1 cellular context compared by ENCODE assay signal in genomic region chr22:21451545-21452520, GRCh38.
A peak's percentile ranks its signal among the peaks of the same experiment; 100 is the strongest.
TF ChIP-seq lines count a peak whose summit lies in the region.

No MANE protein-coding gene starts in this region.

TF ChIP-seq in K562, 482 proteins besides CTCF, POLR2A, EP300 and RAD21 (continued from another document and continues in another):
- TF ChIP-seq MECOM (CRISPR knock-in tag; IDR thresholded peaks at IDR 0.05), result 0 out of 2 replicates have a peak, but pooled peaks have one; percentile 22
- TF ChIP-seq NFE2L1 (tag; IDR thresholded peaks at IDR 0.05; ENCODE audit: borderline replicate concordance, low read depth), result no peak
- no peak for TF ChIP-seq ZC3H11A (IDR thresholded peaks at IDR 0.05; ENCODE audit: low read depth, low read length)
- no peak for TF ChIP-seq EP400 (IDR thresholded peaks at IDR 0.05)
- TF ChIP-seq MAFK (IDR thresholded peaks at IDR 0.05; ENCODE audit: low read length), result no peak
- peak in 1 of 2 experiments; percentile 14; a peak in 2 of 3 replicates for TF ChIP-seq CBX3 (IDR thresholded peaks at IDR 0.05; ENCODE audit: borderline replicate concordance in 1 of 2, low read length in 2 of 2)
- TF ChIP-seq HIVEP1 (CRISPR knock-in tag; IDR thresholded peaks at IDR 0.05), result no peak
- peak; percentile 52; the same call in 1 of the 2 replicates for TF ChIP-seq HMGXB4 (CRISPR knock-in tag; IDR thresholded peaks at IDR 0.05)
- TF ChIP-seq STAG1 (CRISPR knock-in tag; IDR thresholded peaks at IDR 0.05; ENCODE audit: borderline replicate concordance), result no peak
- TF ChIP-seq CBX8 (IDR thresholded peaks at IDR 0.05; ENCODE audit: borderline replicate concordance, extremely low read depth, low read depth, low read length, poor library complexity, severe bottlenecking), result no peak
- no peak for TF ChIP-seq HBP1 (CRISPR knock-in tag; IDR thresholded peaks at IDR 0.05)
- TF ChIP-seq PHF20 (IDR thresholded peaks at IDR 0.05; ENCODE audit: partially characterized antibody), result no peak
- TF ChIP-seq SREBF1 (IDR thresholded peaks at IDR 0.05; ENCODE audit: borderline replicate concordance, low read depth, low read length), result no peak
- TF ChIP-seq HEY1 (CRISPR knock-in tag; IDR thresholded peaks at IDR 0.05; ENCODE audit: borderline replicate concordance), result no peak
- no peak for TF ChIP-seq ZNF780A (CRISPR knock-in tag; IDR thresholded peaks at IDR 0.05)
- TF ChIP-seq TAF7 (tag; IDR thresholded peaks at IDR 0.05), result no peak
- TF ChIP-seq XRCC3 (IDR thresholded peaks at IDR 0.05), result no peak
- no peak for TF ChIP-seq ZBTB2 (IDR thresholded peaks at IDR 0.05)
- TF ChIP-seq NCOA2 (IDR thresholded peaks at IDR 0.05; ENCODE audit: partially characterized antibody in 2 of 2), result no peak
- no peak for TF ChIP-seq KHSRP (IDR thresholded peaks at IDR 0.05)
- no peak for TF ChIP-seq ZNF740 (CRISPR knock-in tag; IDR thresholded peaks at IDR 0.05)
- TF ChIP-seq ZNF740 (tag; IDR thresholded peaks at IDR 0.05), result no peak
- no peak for TF ChIP-seq TAL1 (IDR thresholded peaks at IDR 0.05)
- no peak for TF ChIP-seq MTF1 (CRISPR knock-in tag; IDR thresholded peaks at IDR 0.05; ENCODE audit: borderline replicate concordance)
- TF ChIP-seq RBM14 (IDR thresholded peaks at IDR 0.05; ENCODE audit: borderline replicate concordance, insufficient read depth, low read depth, low read length), result no peak
- no peak for TF ChIP-seq ZBTB11 (CRISPR knock-in tag; IDR thresholded peaks at IDR 0.05)
- no peak for TF ChIP-seq TRIM24 (IDR thresholded peaks at IDR 0.05)
- no peak for TF ChIP-seq ZZZ3 (IDR thresholded peaks at IDR 0.05)
- no peak for TF ChIP-seq SAP30 (IDR thresholded peaks at IDR 0.05; ENCODE audit: borderline replicate concordance, insufficient read depth, low read depth, low read length, poor library complexity, severe bottlenecking)
- TF ChIP-seq CHD2 (IDR thresholded peaks at IDR 0.05; ENCODE audit: low read depth, low read length), result no peak
- peak; percentile 39 for TF ChIP-seq RBBP5 (IDR thresholded peaks at IDR 0.05; ENCODE audit: borderline replicate concordance, insufficient read depth, low read length, poor library complexity, severe bottlenecking)
- TF ChIP-seq LARP7 (IDR thresholded peaks at IDR 0.05), result no peak
- no peak for TF ChIP-seq TGIF2 (CRISPR knock-in tag; IDR thresholded peaks at IDR 0.05)
- no peak for TF ChIP-seq EWSR1 (IDR thresholded peaks at IDR 0.05; ENCODE audit: borderline replicate concordance, low read depth, partially characterized antibody)
- TF ChIP-seq NUFIP1 (IDR thresholded peaks at IDR 0.05; ENCODE audit: partially characterized antibody), result no peak
- TF ChIP-seq RBM34 (IDR thresholded peaks at IDR 0.05; ENCODE audit: borderline replicate concordance, insufficient read depth, low read length), result no peak
- no peak for TF ChIP-seq ELK3 (CRISPR knock-in tag; IDR thresholded peaks at IDR 0.05)
- no peak for TF ChIP-seq TFE3 (CRISPR knock-in tag; IDR thresholded peaks at IDR 0.05)
- no peak for TF ChIP-seq ZNF75A (CRISPR knock-in tag; IDR thresholded peaks at IDR 0.05)
- no peak for TF ChIP-seq ZNF79 (CRISPR knock-in tag; IDR thresholded peaks at IDR 0.05; ENCODE audit: low read depth)
- no peak; the same call in 1 of the 2 replicates for TF ChIP-seq NR2F6 (CRISPR knock-in tag; IDR thresholded peaks at IDR 0.05)
- no peak for TF ChIP-seq PRMT5 (CRISPR knock-in tag; IDR thresholded peaks at IDR 0.05)
- no peak for TF ChIP-seq ZNF589 (CRISPR knock-in tag; IDR thresholded peaks at IDR 0.05; ENCODE audit: low read depth)
- TF ChIP-seq ZBTB43 (CRISPR knock-in tag; IDR thresholded peaks at IDR 0.05), result no peak
- no peak for TF ChIP-seq SPI1 (IDR thresholded peaks at IDR 0.05; ENCODE audit: borderline replicate concordance, low read depth, low read length)
- no peak for TF ChIP-seq XRCC4 (IDR thresholded peaks at IDR 0.05; ENCODE audit: extremely low read depth, insufficient read depth, insufficient read length)
- no peak for TF ChIP-seq ZNF764 (CRISPR knock-in tag; IDR thresholded peaks at IDR 0.05; ENCODE audit: low read depth)
- no peak for TF ChIP-seq ATF7 (IDR thresholded peaks at IDR 0.05)
- TF ChIP-seq CCNT2 (IDR thresholded peaks at IDR 0.05; ENCODE audit: borderline replicate concordance, extremely low read depth, insufficient read length, low read depth, low read length), result no peak
- TF ChIP-seq ZNF133 (CRISPR knock-in tag; IDR thresholded peaks at IDR 0.05), result no peak
- no peak for TF ChIP-seq PCBP1 (IDR thresholded peaks at IDR 0.05; ENCODE audit: low read depth, low read length, poor library complexity, severe bottlenecking)
- no peak for TF ChIP-seq PBX2 (CRISPR knock-in tag; IDR thresholded peaks at IDR 0.05; ENCODE audit: low read depth)
- no peak for TF ChIP-seq PBX2 (tag; conservative IDR thresholded peaks at IDR 0.05; ENCODE audit: low read depth)
- TF ChIP-seq ARID3A (IDR thresholded peaks at IDR 0.05; ENCODE audit: borderline replicate concordance, low read depth, low read length), result no peak
